12 cellular contexts compared by ENCODE assay signal in genomic region chr3:124814620-124815421, GRCh38.
DNase-seq lines count a peak whose midpoint lies in the region; ATAC-seq and TF ChIP-seq lines count a peak whose summit lies in the region.
"Had no signal": no experiment of that assay in that cellular context is flagged by ENCODE, and none has a peak within 500 bp of the region (broad histone marks: within the 10 kb centered on the region; RNA-seq: fewer than 3 reads in every experiment).

No MANE protein-coding gene starts in this region.

- H3K27me3 Mint-ChIP-seq in H9 (ENCODE audit: low read depth) (no peaks in the 10 kb centered on the region), MCF 10A (ENCODE audit: insufficient read depth, unreplicated experiment) (no peaks in the 10 kb centered on the region)

- POLR2A ChIA-PET in MCF 10A (lab: Yijun Ruan, JAX): interaction anchor here (1.0 to 1.3 kb wide), 3 partner anchors 27 to 86 kb away, joined by 3 to 5 read pairs (median 3); no protein-coding TSS in a partner anchor

- TF ChIP-seq CTCF in H9 (conservative IDR thresholded peaks at IDR 0.05) (no peak), MCF 10A (IDR thresholded peaks at IDR 0.05; ENCODE audit: unreplicated experiment) (no peak), hepatocyte (IDR thresholded peaks at IDR 0.05; ENCODE audit: poor library complexity) (no peak)

- H2BK12ac ChIP-seq in H9 (ENCODE audit: insufficient read length, low read depth, low read length): no peak overlapping the region

- no peaks in the 10 kb centered on the region for H3K36me3 ChIP-seq in hepatocyte (replicated peaks; ENCODE audit: insufficient read depth, low read depth)

- no peak overlapping the region for H4K5ac ChIP-seq in H9 (ENCODE audit: insufficient read length, low read depth, low read length)

- H3K4me3 Mint-ChIP-seq in H9: no peak overlapping the region
- H3K4me3 Mint-ChIP-seq in MCF 10A (ENCODE audit: unreplicated experiment): no peak overlapping the region
- H3K4me3 Mint-ChIP-seq: B cell had no signal

- H3K4me1 Mint-ChIP-seq in H9 (peaks cover 0 to 4% of the 10 kb centered on the region in 2 experiments; a peak in 1 of 4 replicates), MCF 10A (ENCODE audit: insufficient read depth, unreplicated experiment) (peaks cover 37% of the 10 kb centered on the region)
- H3K4me1 Mint-ChIP-seq: B cell had no signal

- H3K27ac Mint-ChIP-seq in H9 (peak overlapping the region in 2 of 3 experiments; percentile 25 to 51; a peak in 1 of 7 replicates), MCF 10A (ENCODE audit: low read depth, unreplicated experiment) (peak overlapping the region; percentile 61)
- H3K27ac Mint-ChIP-seq: B cell had no signal

- DNase-seq in H9 (no peak), MCF 10A (ENCODE audit: unreplicated experiment) (peak; percentile 57), hepatocyte (ENCODE audit: low spot score) (peak; percentile 70), renal cortical epithelial cell (ENCODE audit: low read depth) (peak; percentile 73), HPDE6-E6E7 (ENCODE audit: extremely low spot score) (no peak), NCI-H146 (lab: John Stamatoyannopoulos, UW) (no peak), amniotic stem cell (lab: John Stamatoyannopoulos, UW) (no peak)
- DNase-seq: erythroblast, NCI-H1092 treated with DMSO at 0.1 percent for 48 hours had no signal

- H2BK5ac ChIP-seq in H9 (ENCODE audit: insufficient read length, low read length): no peak overlapping the region

- ATAC-seq in HG03469 (IDR thresholded peaks at IDR 0.05; ENCODE audit: unreplicated experiment): no peak

- H3K36me3 Mint-ChIP-seq in H9 (ENCODE audit: insufficient read depth in 1 of 3, low read depth in 3 of 3): peaks cover 25 to 72% (median 33%) of the 10 kb centered on the region in 3 experiments
- peaks cover 46% of the 10 kb centered on the region for H3K36me3 Mint-ChIP-seq in MCF 10A (ENCODE audit: insufficient read depth, unreplicated experiment)

- H4K8ac ChIP-seq in H9 (replicated peaks; ENCODE audit: insufficient read length, low read depth, low read length): no peak overlapping the region

- BruUV-seq in MCF 10A (replicated peaks; lab: Mats Ljungman, UMichigan): no TSS peak

- intact Hi-C loops in MCF 10A (cut with micrococcal nuclease): no loop called here

- no CpG with 5 or more reads among the region's 11 CpGs for WGBS in H9 (ENCODE audit: extremely low coverage, insufficient read length, low lambda C conversion rate)
- WGBS in hepatocyte (ENCODE audit: low lambda C conversion rate, missing lambda C conversion rate): 86% methylated on average over 11 of the region's 11 CpGs

- H2AFZ ChIP-seq in H9 (ENCODE audit: low read length) (no peak overlapping the region), hepatocyte (no peak overlapping the region)

- H3K4me2 ChIP-seq in H9 (ENCODE audit: insufficient read depth, insufficient read length, low read length): no peak overlapping the region
- H3K4me2 ChIP-seq in hepatocyte: no peak overlapping the region

- H2AK5ac ChIP-seq in H9 (ENCODE audit: insufficient read length, low read length): no peak overlapping the region

- H3K23ac ChIP-seq in H9 (ENCODE audit: insufficient read length, low read depth, low read length): no peak overlapping the region

- no peak overlapping the region for H2BK120ac ChIP-seq in H9 (ENCODE audit: low read depth, low read length, poor library complexity, severe bottlenecking)

- H3K79me2 ChIP-seq in H9 (ENCODE audit: insufficient read depth, low read length) (no peaks in the 10 kb centered on the region), hepatocyte (no peaks in the 10 kb centered on the region)

- no peak overlapping the region for H3K56ac ChIP-seq in H9 (ENCODE audit: insufficient read length, low read depth, low read length)

- H3K23me2 ChIP-seq in H9 (ENCODE audit: insufficient read length, low read depth, low read length, poor library complexity, severe bottlenecking): no peaks in the 10 kb centered on the region

- H3K4ac ChIP-seq in H9 (ENCODE audit: low read depth, low read length): no peak overlapping the region

- H3K79me1 ChIP-seq in H9 (ENCODE audit: insufficient read depth, low read depth, low read length, poor library complexity, severe bottlenecking): no peaks in the 10 kb centered on the region

- H3K9me2 ChIP-seq in hepatocyte (replicated peaks; ENCODE audit: insufficient read depth): no peaks in the 10 kb centered on the region

- no peaks in the 10 kb centered on the region for H4K20me1 ChIP-seq in H9 (ENCODE audit: control insufficient read depth, insufficient read depth, insufficient read length)
- H4K20me1 ChIP-seq in hepatocyte (ENCODE audit: insufficient read depth, poor library complexity, severe bottlenecking): no peaks in the 10 kb centered on the region

- H3K4me1 ChIP-seq in H9 (ENCODE audit: insufficient read depth, low read length) (no peaks in the 10 kb centered on the region), hepatocyte (ENCODE audit: insufficient read depth) (peaks cover 67% of the 10 kb centered on the region)

- no peak overlapping the region for H3K9ac ChIP-seq in H9 (ENCODE audit: extremely low read depth, insufficient read length, low read length)

- H2BK20ac ChIP-seq in H9 (ENCODE audit: low read depth, low read length, poor library complexity, severe bottlenecking): no peak overlapping the region

- no peak overlapping the region for H3K14ac ChIP-seq in H9 (ENCODE audit: insufficient read depth, low read length)

- H3K18ac ChIP-seq in H9 (ENCODE audit: insufficient read length, low read depth, low read length): no peak overlapping the region

- no peaks in the 10 kb centered on the region for H3K9me3 ChIP-seq in H9 (ENCODE audit: control insufficient read depth, low read depth, low read length)
- H3K9me3 ChIP-seq in hepatocyte (ENCODE audit: low read depth): no peaks in the 10 kb centered on the region

- H3T11ph ChIP-seq in H9 (ENCODE audit: low read length): no peak overlapping the region

- no peak overlapping the region for H4K91ac ChIP-seq in H9 (ENCODE audit: insufficient read length, low read depth, low read length)

- H3K27me3 ChIP-seq in H9 (ENCODE audit: insufficient read depth, low read length) (no peaks in the 10 kb centered on the region), hepatocyte (no peaks in the 10 kb centered on the region)
- H3K27me3 ChIP-seq: cardiac muscle cell had no signal

- H3K9me3 Mint-ChIP-seq in H9 (no peaks in the 10 kb centered on the region), MCF 10A (ENCODE audit: unreplicated experiment) (no peaks in the 10 kb centered on the region)

- H3K4me3 ChIP-seq in hepatocyte: no peak overlapping the region
- H3K4me3 ChIP-seq: cardiac muscle cell had no signal

- no peak overlapping the region for H2BK15ac ChIP-seq in H9 (ENCODE audit: low read depth, low read length)

- H3K27ac ChIP-seq in H9 (ENCODE audit: insufficient read length, low read depth, low read length): no peak overlapping the region
- H3K27ac ChIP-seq in hepatocyte: peak overlapping the region; percentile 91
- H3K27ac ChIP-seq: cardiac muscle cell had no signal

- CTCF ChIA-PET in MCF 10A (lab: Yijun Ruan, JAX): interaction anchor here (0.6 to 1.8 kb wide), 5 partner anchors 28 to 451 kb away, joined by 3 to 7 read pairs (median 5); no protein-coding TSS in a partner anchor

Comparison
In these comparisons a context has a peak if more than half of its experiments do, and no peak if none do; other contexts are left out.
1. DNase-seq: peak in MCF 10A (single experiment), hepatocyte (single experiment) and renal cortical epithelial cell (single experiment); none in H9 (single experiment), HPDE6-E6E7 (single experiment), NCI-H146 (single experiment) and amniotic stem cell (single experiment).